In the genomic region with DNA sequence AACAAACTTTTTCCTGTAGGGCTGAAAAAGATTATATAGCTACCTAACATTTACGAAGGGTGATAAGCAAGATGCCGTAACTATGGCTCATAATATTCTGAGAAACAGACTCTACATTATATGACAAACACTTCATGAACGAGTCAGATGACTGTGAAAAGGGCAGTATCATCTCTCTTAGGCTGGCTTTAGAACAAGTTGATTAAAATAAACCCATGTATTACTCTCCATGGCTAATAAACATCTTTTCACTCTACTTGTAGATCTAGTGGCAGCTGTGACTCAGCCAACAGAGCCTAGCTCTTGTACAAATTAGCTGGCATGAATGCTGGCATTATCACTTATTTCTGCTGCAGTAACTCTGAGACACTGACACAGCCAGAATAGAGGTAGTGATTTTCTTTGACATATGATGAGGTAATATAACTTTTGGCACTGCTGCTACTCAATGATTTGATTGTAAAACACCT, we compare ENCODE assay signal across 13 cellular contexts.
DNase-seq lines count a peak whose midpoint lies in the region; TF ChIP-seq lines count a peak whose summit lies in the region.
"Had no signal": no experiment of that assay in that cellular context is flagged by ENCODE, and none has a peak within 500 bp of the region (broad histone marks: within the 10 kb centered on the region; RNA-seq: fewer than 3 reads in every experiment).

No MANE protein-coding gene starts in this region.

- H3K36me3 ChIP-seq in mucosa of rectum (ENCODE audit: control insufficient read depth in 2 of 2, insufficient read depth in 2 of 2, low read length in 2 of 2) (no peaks in the 10 kb centered on the region), MM.1S (replicated peaks; ENCODE audit: insufficient read depth, low read length) (no peaks in the 10 kb centered on the region)
- H3K36me3 ChIP-seq: SJCRH30 had no signal

- no peaks in the 10 kb centered on the region for H3K79me2 ChIP-seq in MM.1S (ENCODE audit: low read length)

- H3K4me1 ChIP-seq in mucosa of rectum (ENCODE audit: control insufficient read depth in 2 of 2, insufficient read depth in 2 of 2, low read length in 2 of 2): peaks cover 0 to 3% of the 10 kb centered on the region in 2 donors
- H3K4me1 ChIP-seq in MM.1S (ENCODE audit: low read length): no peaks in the 10 kb centered on the region

- H4K20me1 ChIP-seq in MM.1S (ENCODE audit: insufficient read depth, low read length): no peaks in the 10 kb centered on the region

- H3K9me2 ChIP-seq in MM.1S (replicated peaks; ENCODE audit: insufficient read depth, low read length): no peaks in the 10 kb centered on the region

- no peak overlapping the region for H3K4me2 ChIP-seq in MM.1S (ENCODE audit: low read depth, low read length)

- no peak overlapping the region for H3K4me3 ChIP-seq in fibroblast of mammary gland (ENCODE audit: control insufficient read depth, low read depth, low read length)
- peak overlapping the region in 1 of 2 donors; percentile 9 for H3K4me3 ChIP-seq in mucosa of rectum (ENCODE audit: low read length in 2 of 2)
- H3K4me3 ChIP-seq in MM.1S (ENCODE audit: low read length): no peak overlapping the region
- H3K4me3 ChIP-seq: SJCRH30 had no signal

- H2AFZ ChIP-seq in MM.1S (ENCODE audit: low read length): no peak overlapping the region

- H3K9me3 ChIP-seq in mucosa of rectum (ENCODE audit: control insufficient read depth in 2 of 2, low read length in 2 of 2): no peaks in the 10 kb centered on the region
- H3K9me3 ChIP-seq in MM.1S (replicated peaks; ENCODE audit: insufficient read depth, low read length): no peaks in the 10 kb centered on the region
- H3K9me3 ChIP-seq: SJCRH30 had no signal

- no peak for TF ChIP-seq CTCF in fibroblast of mammary gland (conservative IDR thresholded peaks at IDR 0.05; ENCODE audit: control insufficient read depth, insufficient read depth, low read depth, low read length)
- no peak for TF ChIP-seq CTCF in MM.1S (IDR thresholded peaks at IDR 0.05; ENCODE audit: low read length)

- DNase-seq in COLO829 (ENCODE audit: low spot score): peak; percentile 52
- DNase-seq in NCI-H2081 treated with DMSO at 0.1 percent for 48 hours (lab: John Stamatoyannopoulos, UW): peak; percentile 35
- peak; percentile 6 for DNase-seq in fibroblast of mammary gland (ENCODE audit: low read depth)
- no peak for DNase-seq in cerebellar nuclear complex (lab: John Stamatoyannopoulos, UW)
- no peak for DNase-seq in UCSD-AML1 (lab: John Stamatoyannopoulos, UW; ENCODE audit: unreplicated experiment)
- no peak for DNase-seq in MM.1S
- no peak for DNase-seq in middle frontal gyrus (ENCODE audit: extremely low spot score, low spot score)
- DNase-seq: activated CD8-positive, alpha-beta memory T cell treated with anti-CD3 and anti-CD28 coated beads, Interleukin-2, amount 10 ng/mL, durations not matched to agents 7 days and 5 days; activated naive CD8-positive, alpha-beta T cell treated with anti-CD3 and anti-CD28 coated beads, Interleukin-2, amount 10 ng/mL, durations not matched to agents 7 days and 5 days; NK-92 treated with Interleukin-12 subunit alpha and Interleukin-12 subunit beta, amount 100 ng/mL, for 24 hours; SJCRH30; stimulated activated CD4-positive, alpha-beta T cell treated with anti-CD3 and anti-CD28 coated beads, Interleukin-1b, Interleukin-23, amount 100 ng/mL, for 48 hours had no signal

- H3K27me3 ChIP-seq in mucosa of rectum (ENCODE audit: control insufficient read depth in 2 of 2, insufficient read depth in 2 of 2, low read length in 2 of 2) (no peaks in the 10 kb centered on the region), MM.1S (replicated peaks; ENCODE audit: insufficient read depth, low read length) (no peaks in the 10 kb centered on the region)
- H3K27me3 ChIP-seq: SJCRH30 had no signal

- H3K27ac ChIP-seq in mucosa of rectum (ENCODE audit: low read depth in 2 of 2, low read length in 2 of 2) (peak overlapping the region; percentile 10 to 12), MM.1S (ENCODE audit: low read length) (no peak overlapping the region)
- H3K27ac ChIP-seq: SJCRH30 had no signal

- no peaks in the 10 kb centered on the region for H3F3A ChIP-seq in MM.1S (ENCODE audit: insufficient read depth, low read length)

- no peak overlapping the region for H3K9ac ChIP-seq in mucosa of rectum (ENCODE audit: low read depth in 1 of 2, low read length in 2 of 2)
- no peak overlapping the region for H3K9ac ChIP-seq in MM.1S (ENCODE audit: low read length)

Comparison
In these comparisons a context has a peak if more than half of its experiments do, and no peak if none do; other contexts are left out.
1. DNase-seq: peak in COLO829 (single experiment), NCI-H2081 treated with DMSO at 0.1 percent for 48 hours (single experiment) and fibroblast of mammary gland (single experiment); none in cerebellar nuclear complex (0 of 2), UCSD-AML1 (single experiment), MM.1S (single experiment) and middle frontal gyrus (single experiment).